25 cellular contexts compared by ENCODE assay signal in genomic region chr15:50180091-50180490, GRCh38. TPM values are rescaled to one million over a fixed set of nuclear protein-coding genes. Genes with fewer than 3 reads are reported as not detected.
DNase-seq lines count a peak whose midpoint lies in the region; ATAC-seq and TF ChIP-seq lines count a peak whose summit lies in the region.
"Had no signal": no experiment of that assay in that cellular context is flagged by ENCODE, and none has a peak within 500 bp of the region (broad histone marks: within the 10 kb centered on the region; RNA-seq: fewer than 3 reads in every experiment).

No MANE protein-coding gene starts in this region.

- no peaks in the 10 kb centered on the region for H3K27me3 Mint-ChIP-seq in activated CD4-positive, alpha-beta T cell treated with anti-CD3 and anti-CD28 coated beads, Interleukin-2, amount 10 ng/mL, durations not matched to agents 24 days and 14 days
- no peaks in the 10 kb centered on the region for H3K27me3 Mint-ChIP-seq in activated T-helper 2 cell treated with anti-CD3 and anti-CD28 coated beads, Interferon-gamma antibody, Interleukin-2, Interleukin-4, amounts not matched to agents 10 μg/mL and 5 μg/mL and 100 μg/mL, durations not matched to agents 14 hours and 24 hours and 36 hours (ENCODE audit: low read depth)
- H3K27me3 Mint-ChIP-seq in neural crest cell (ENCODE audit: low read depth) = peaks cover 83% of the 10 kb centered on the region

- no peak for TF ChIP-seq POLR2A in gastrocnemius medialis (IDR thresholded peaks at IDR 0.05)

- peak overlapping the region; percentile 87 for H3K27ac Mint-ChIP-seq in activated CD4-positive, alpha-beta T cell treated with anti-CD3 and anti-CD28 coated beads, Interleukin-2, amount 10 ng/mL, durations not matched to agents 24 days and 14 days
- H3K27ac Mint-ChIP-seq in activated T-helper 2 cell treated with anti-CD3 and anti-CD28 coated beads, Interferon-gamma antibody, Interleukin-2, Interleukin-4, amounts not matched to agents 10 μg/mL and 5 μg/mL and 100 μg/mL, durations not matched to agents 14 hours and 24 hours and 36 hours = peak overlapping the region; percentile 4
- no peak overlapping the region for H3K27ac Mint-ChIP-seq in neural crest cell (ENCODE audit: unreplicated experiment)
- H3K27ac Mint-ChIP-seq: CD4-positive, CD25-positive, alpha-beta regulatory T cell; nephron progenitor cell had no signal

- peak overlapping the region; percentile 98 for H3K4me3 Mint-ChIP-seq in activated CD4-positive, alpha-beta T cell treated with anti-CD3 and anti-CD28 coated beads, Interleukin-2, amount 10 ng/mL, durations not matched to agents 24 days and 14 days
- H3K4me3 Mint-ChIP-seq in activated T-helper 2 cell treated with anti-CD3 and anti-CD28 coated beads, Interferon-gamma antibody, Interleukin-2, Interleukin-4, amounts not matched to agents 10 μg/mL and 5 μg/mL and 100 μg/mL, durations not matched to agents 14 hours and 24 hours and 36 hours (ENCODE audit: low read depth) = peak overlapping the region; percentile 27
- peak overlapping the region; percentile 66 for H3K4me3 Mint-ChIP-seq in neural crest cell
- H3K4me3 Mint-ChIP-seq: activated naive CD4-positive, alpha-beta T cell treated with anti-CD3 and anti-CD28 coated beads, Interleukin-2, amount 50 U/mL, for 24 hours had no signal

- no peak for TF ChIP-seq CTCF in KMS-11 (conservative IDR thresholded peaks at IDR 0.05; ENCODE audit: low read depth, low read length)
- TF ChIP-seq CTCF in neural crest cell (conservative IDR thresholded peaks at IDR 0.05) = no peak
- no peak for TF ChIP-seq CTCF in gastrocnemius medialis (IDR thresholded peaks at IDR 0.05 in 4 of 5, conservative IDR thresholded peaks at IDR 0.05 in 1 of 5)

- H3K36me3 ChIP-seq in KMS-11 (ENCODE audit: insufficient read depth) (no peaks in the 10 kb centered on the region), gastrocnemius medialis (no peaks in the 10 kb centered on the region)
- H3K36me3 ChIP-seq: breast epithelium, lower lobe of right lung, right atrium auricular region had no signal

- peak overlapping the region; percentile 24; the same call in 1 of the 2 replicates for H2AFZ ChIP-seq in KMS-11 (ENCODE audit: low read depth)
- H2AFZ ChIP-seq: parathyroid adenoma had no signal

- H3K4me3 ChIP-seq in KMS-11 (IDR thresholded peaks at IDR 0.05; ENCODE audit: insufficient read depth, low read depth, low read length) = no peak overlapping the region
- H3K4me3 ChIP-seq in gastrocnemius medialis = no peak overlapping the region
- H3K4me3 ChIP-seq: lower lobe of right lung, mucosa of descending colon, right atrium auricular region, smooth muscle cell had no signal

- H3K4me1 Mint-ChIP-seq in activated CD4-positive, alpha-beta T cell treated with anti-CD3 and anti-CD28 coated beads, Interleukin-2, amount 10 ng/mL, durations not matched to agents 24 days and 14 days = peaks cover 44% of the 10 kb centered on the region
- peaks cover 46% of the 10 kb centered on the region for H3K4me1 Mint-ChIP-seq in activated T-helper 2 cell treated with anti-CD3 and anti-CD28 coated beads, Interferon-gamma antibody, Interleukin-2, Interleukin-4, amounts not matched to agents 10 μg/mL and 5 μg/mL and 100 μg/mL, durations not matched to agents 14 hours and 24 hours and 36 hours (ENCODE audit: low read depth)
- H3K4me1 Mint-ChIP-seq in neural crest cell = peaks cover 12% of the 10 kb centered on the region

- peaks cover 12% of the 10 kb centered on the region for H3K36me3 Mint-ChIP-seq in activated CD4-positive, alpha-beta T cell treated with anti-CD3 and anti-CD28 coated beads, Interleukin-2, amount 10 ng/mL, durations not matched to agents 24 days and 14 days (ENCODE audit: low read depth)
- peaks cover 36% of the 10 kb centered on the region for H3K36me3 Mint-ChIP-seq in activated T-helper 2 cell treated with anti-CD3 and anti-CD28 coated beads, Interferon-gamma antibody, Interleukin-2, Interleukin-4, amounts not matched to agents 10 μg/mL and 5 μg/mL and 100 μg/mL, durations not matched to agents 14 hours and 24 hours and 36 hours (ENCODE audit: low read depth)
- H3K36me3 Mint-ChIP-seq in neural crest cell (ENCODE audit: low read depth) = no peaks in the 10 kb centered on the region
- H3K36me3 Mint-ChIP-seq: activated naive CD4-positive, alpha-beta T cell treated with anti-CD3 and anti-CD28 coated beads, Interleukin-2, amount 50 U/mL, for 24 hours; CD4-positive, CD25-positive, alpha-beta regulatory T cell had no signal

- intact Hi-C loops in activated CD4-positive, alpha-beta T cell treated with anti-CD3 and anti-CD28 coated beads, Interleukin-2, amount 10 ng/mL, durations not matched to agents 24 days and 14 days (cut with micrococcal nuclease) = loop anchor here (5.0 to 10.0 kb wide), 6 partner anchors 67 to 1008 kb away; partner anchors contain the start of genes AP4E1, GALK2 and USP8
- intact Hi-C loops in activated T-helper 2 cell treated with anti-CD3 and anti-CD28 coated beads, Interferon-gamma antibody, Interleukin-2, Interleukin-4, amounts not matched to agents 10 μg/mL and 5 μg/mL and 100 μg/mL, durations not matched to agents 14 hours and 24 hours and 36 hours (cut with micrococcal nuclease) = loop anchor here (5.0 kb wide), 2 partner anchors 63 to 172 kb away; partner anchors contain the start of gene ATP8B4
- intact Hi-C loops in gastrocnemius medialis (cut with DNase I; ENCODE audit: low total_unique reads) = no loop called here
- intact Hi-C loops in sciatic nerve (cut with DNase I) = no loop called here

- H3K9me3 ChIP-seq in gastrocnemius medialis = no peaks in the 10 kb centered on the region
- H3K9me3 ChIP-seq: breast epithelium, lower lobe of right lung, mucosa of descending colon, right atrium auricular region had no signal

- H3K9ac ChIP-seq in KMS-11 = no peak overlapping the region
- H3K9ac ChIP-seq: parathyroid adenoma had no signal

- DNase-seq in activated CD4-positive, alpha-beta T cell treated with anti-CD3 and anti-CD28 coated beads, Interleukin-2, amount 10 ng/mL, durations not matched to agents 24 days and 14 days = no peak
- no peak for DNase-seq in activated CD4-positive, alpha-beta T cell treated with anti-CD3 and anti-CD28 coated beads, Interleukin-2, amount 50 U/mL, for 48 hours
- DNase-seq in activated T-helper 2 cell treated with anti-CD3 and anti-CD28 coated beads, Interferon-gamma antibody, Interleukin-2, Interleukin-4, amounts not matched to agents 10 μg/mL and 5 μg/mL and 100 μg/mL, durations not matched to agents 14 hours and 24 hours and 36 hours (ENCODE audit: low spot score) = no peak
- DNase-seq in neural crest cell (ENCODE audit: low read depth, low spot score) = no peak
- DNase-seq in SIG-M5 (lab: John Stamatoyannopoulos, UW) = no peak
- DNase-seq in gastrocnemius medialis = no peak
- DNase-seq in sciatic nerve (ENCODE audit: low spot score) = no peak
- DNase-seq: activated CD4-positive, alpha-beta T cell treated with anti-CD3 and anti-CD28 coated beads for 48 hours; amygdala; CD4-positive, CD25-positive, alpha-beta regulatory T cell; GOT3; lower lobe of right lung; mucosa of descending colon; NCI-H2029 treated with DMSO at 0.1 percent for 48 hours; nephron progenitor cell; SHP77; stimulated activated naive CD8-positive, alpha-beta T cell treated with anti-CD3 and anti-CD28 coated beads, Interleukin-15, Interleukin-2, amounts not matched to agents 100 U/mL and 50 U/mL, for 24 hours; T-helper 9 cell had no signal

- H3K4me1 ChIP-seq in KMS-11 (ENCODE audit: low read depth, poor library complexity, severe bottlenecking) (no peaks in the 10 kb centered on the region), gastrocnemius medialis (no peaks in the 10 kb centered on the region)
- H3K4me1 ChIP-seq: breast epithelium, parathyroid adenoma had no signal

- H4K20me1 ChIP-seq in KMS-11 (ENCODE audit: insufficient read depth) = no peaks in the 10 kb centered on the region

- H3K4me2 ChIP-seq in KMS-11 = no peak overlapping the region
- H3K4me2 ChIP-seq: smooth muscle cell had no signal

- no peaks in the 10 kb centered on the region for H3K9me3 Mint-ChIP-seq in activated CD4-positive, alpha-beta T cell treated with anti-CD3 and anti-CD28 coated beads, Interleukin-2, amount 10 ng/mL, durations not matched to agents 24 days and 14 days
- H3K9me3 Mint-ChIP-seq in activated T-helper 2 cell treated with anti-CD3 and anti-CD28 coated beads, Interferon-gamma antibody, Interleukin-2, Interleukin-4, amounts not matched to agents 10 μg/mL and 5 μg/mL and 100 μg/mL, durations not matched to agents 14 hours and 24 hours and 36 hours = peaks cover 7% of the 10 kb centered on the region
- H3K9me3 Mint-ChIP-seq in neural crest cell = no peaks in the 10 kb centered on the region
- H3K9me3 Mint-ChIP-seq: activated naive CD4-positive, alpha-beta T cell treated with anti-CD3 and anti-CD28 coated beads, Interleukin-2, amount 50 U/mL, for 24 hours; nephron progenitor cell had no signal

- H3K27ac ChIP-seq in KMS-11 = no peak overlapping the region
- H3K27ac ChIP-seq in gastrocnemius medialis = no peak overlapping the region
- H3K27ac ChIP-seq: breast epithelium, lower lobe of right lung, parathyroid adenoma, right atrium auricular region had no signal

- no peaks in the 10 kb centered on the region for H3K79me2 ChIP-seq in KMS-11 (ENCODE audit: insufficient read depth, low read depth)
- H3K79me2 ChIP-seq: parathyroid adenoma had no signal

- no peak for ATAC-seq in gastrocnemius medialis
- ATAC-seq in sciatic nerve = no peak
- ATAC-seq: lower lobe of right lung; mucosa of descending colon; stimulated activated naive CD8-positive, alpha-beta T cell treated with anti-CD3 and anti-CD28 coated beads, Interleukin-15, Interleukin-2, amounts not matched to agents 100 U/mL and 50 U/mL, for 24 hours had no signal

- H3K27me3 ChIP-seq in KMS-11 (ENCODE audit: insufficient read depth, low read depth) (no peaks in the 10 kb centered on the region), gastrocnemius medialis (peaks cover 11 to 44% (median 17%) of the 10 kb centered on the region in 3 donors)

- in situ Hi-C loops in gastrocnemius medialis (cut with MboI; ENCODE audit: low sequenced_read_pairs in 4 of 4) = no loop called here

RNA-seq across cellular contexts. Expression of gene SLC27A2, which starts 1.9 kb away (rescaled TPM):
- total RNA-seq in activated CD4-positive, alpha-beta T cell treated with anti-CD3 and anti-CD28 coated beads, Interleukin-2, amount 10 ng/mL, durations not matched to agents 24 days and 14 days = 75.4 and 76.0 TPM in 2 replicates
- 99.5 TPM in 2 replicates for total RNA-seq in activated T-helper 2 cell treated with anti-CD3 and anti-CD28 coated beads, Interferon-gamma antibody, Interleukin-2, Interleukin-4, amounts not matched to agents 10 μg/mL and 5 μg/mL and 100 μg/mL, durations not matched to agents 14 hours and 24 hours and 36 hours
- total RNA-seq in neural crest cell (0.86 and 0.91 TPM in 2 replicates), gastrocnemius medialis (under 1 TPM in 3 of 4 donors, not detected in 1; 0.29 to 0.69 (median 0.46) TPM), sciatic nerve (0.36 TPM)
- total RNA-seq: endothelial cell of umbilical vein, right atrium auricular region had no signal

Comparison
In these comparisons a context has a peak if more than half of its experiments do, and no peak if none do; other contexts are left out.
1. H3K4me3 Mint-ChIP-seq: peak in every context shown above with its lines; median percentile 98 in activated CD4-positive, alpha-beta T cell treated with anti-CD3 and anti-CD28 coated beads, Interleukin-2, amount 10 ng/mL, durations not matched to agents 24 days and 14 days; 66 in neural crest cell; 27 in activated T-helper 2 cell treated with anti-CD3 and anti-CD28 coated beads, Interferon-gamma antibody, Interleukin-2, Interleukin-4, amounts not matched to agents 10 μg/mL and 5 μg/mL and 100 μg/mL, durations not matched to agents 14 hours and 24 hours and 36 hours.
2. RNA of gene SLC27A2, which starts 1.9 kb away (total RNA-seq): 99.5 TPM in activated T-helper 2 cell treated with anti-CD3 and anti-CD28 coated beads, Interferon-gamma antibody, Interleukin-2, Interleukin-4, amounts not matched to agents 10 μg/mL and 5 μg/mL and 100 μg/mL, durations not matched to agents 14 hours and 24 hours and 36 hours and 75.4 to 76.0 TPM in activated CD4-positive, alpha-beta T cell treated with anti-CD3 and anti-CD28 coated beads, Interleukin-2, amount 10 ng/mL, durations not matched to agents 24 days and 14 days; 0.86 to 0.91 TPM in neural crest cell, 0.29 to 0.69 TPM in gastrocnemius medialis and 0.36 TPM in sciatic nerve (single experiment); every median in the first group is over 10 times any median in the second.
3. intact Hi-C loops: an anchor here in activated CD4-positive, alpha-beta T cell treated with anti-CD3 and anti-CD28 coated beads, Interleukin-2, amount 10 ng/mL, durations not matched to agents 24 days and 14 days (5.0 to 10.0 kb wide) and activated T-helper 2 cell treated with anti-CD3 and anti-CD28 coated beads, Interferon-gamma antibody, Interleukin-2, Interleukin-4, amounts not matched to agents 10 μg/mL and 5 μg/mL and 100 μg/mL, durations not matched to agents 14 hours and 24 hours and 36 hours (5.0 kb wide); none called in gastrocnemius medialis and sciatic nerve.